ENCODE assay signal across 2 cellular contexts in the genomic region with DNA sequence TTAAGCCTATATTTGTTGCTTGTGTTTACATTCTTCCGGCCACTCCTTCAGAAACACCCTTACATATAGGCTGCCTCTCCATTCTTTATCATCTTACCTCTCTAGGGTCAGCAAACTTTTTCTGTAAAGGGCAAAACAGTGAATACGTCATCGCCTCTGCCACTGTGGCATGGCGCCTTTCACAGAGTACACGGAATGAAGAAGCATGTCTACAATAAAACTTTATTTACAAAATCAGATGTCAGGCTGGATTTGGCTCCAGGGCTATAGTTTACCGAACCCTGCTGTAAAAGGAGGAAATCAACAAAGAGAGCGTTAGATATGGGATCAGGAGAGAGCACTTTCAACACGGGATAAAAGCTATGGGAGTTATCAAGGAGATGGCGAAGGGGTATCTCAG.
TF ChIP-seq lines count a peak whose summit lies in the region.

No MANE protein-coding gene starts in this region.

TF ChIP-seq in GM12878, 131 proteins besides CTCF, POLR2A, EP300 and RAD21:
- peak; percentile 67 for TF ChIP-seq ZBTB40 (IDR thresholded peaks at IDR 0.05; ENCODE audit: borderline replicate concordance)
- TF ChIP-seq SRF (IDR thresholded peaks at IDR 0.05; ENCODE audit: low read depth in 2 of 2, low read length in 2 of 2): no peak

TF ChIP-seq in neural cell, 6 proteins besides CTCF, POLR2A, EP300 and RAD21:
- TF ChIP-seq POLR2AphosphoS5 (IDR thresholded peaks at IDR 0.05): no peak
- TF ChIP-seq, protein P1, sequence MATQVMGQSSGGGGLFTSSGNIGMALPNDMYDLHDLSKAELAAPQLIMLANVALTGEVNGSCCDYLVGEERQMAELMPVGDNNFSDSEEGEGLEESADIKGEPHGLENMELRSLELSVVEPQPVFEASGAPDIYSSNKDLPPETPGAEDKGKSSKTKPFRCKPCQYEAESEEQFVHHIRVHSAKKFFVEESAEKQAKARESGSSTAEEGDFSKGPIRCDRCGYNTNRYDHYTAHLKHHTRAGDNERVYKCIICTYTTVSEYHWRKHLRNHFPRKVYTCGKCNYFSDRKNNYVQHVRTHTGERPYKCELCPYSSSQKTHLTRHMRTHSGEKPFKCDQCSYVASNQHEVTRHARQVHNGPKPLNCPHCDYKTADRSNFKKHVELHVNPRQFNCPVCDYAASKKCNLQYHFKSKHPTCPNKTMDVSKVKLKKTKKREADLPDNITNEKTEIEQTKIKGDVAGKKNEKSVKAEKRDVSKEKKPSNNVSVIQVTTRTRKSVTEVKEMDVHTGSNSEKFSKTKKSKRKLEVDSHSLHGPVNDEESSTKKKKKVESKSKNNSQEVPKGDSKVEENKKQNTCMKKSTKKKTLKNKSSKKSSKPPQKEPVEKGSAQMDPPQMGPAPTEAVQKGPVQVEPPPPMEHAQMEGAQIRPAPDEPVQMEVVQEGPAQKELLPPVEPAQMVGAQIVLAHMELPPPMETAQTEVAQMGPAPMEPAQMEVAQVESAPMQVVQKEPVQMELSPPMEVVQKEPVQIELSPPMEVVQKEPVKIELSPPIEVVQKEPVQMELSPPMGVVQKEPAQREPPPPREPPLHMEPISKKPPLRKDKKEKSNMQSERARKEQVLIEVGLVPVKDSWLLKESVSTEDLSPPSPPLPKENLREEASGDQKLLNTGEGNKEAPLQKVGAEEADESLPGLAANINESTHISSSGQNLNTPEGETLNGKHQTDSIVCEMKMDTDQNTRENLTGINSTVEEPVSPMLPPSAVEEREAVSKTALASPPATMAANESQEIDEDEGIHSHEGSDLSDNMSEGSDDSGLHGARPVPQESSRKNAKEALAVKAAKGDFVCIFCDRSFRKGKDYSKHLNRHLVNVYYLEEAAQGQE (IDR thresholded peaks at IDR 0.05; ENCODE audit: borderline replicate concordance): peak; percentile 62
